Comparison of ENCODE assay signal across 17 cellular contexts in the genomic region with DNA sequence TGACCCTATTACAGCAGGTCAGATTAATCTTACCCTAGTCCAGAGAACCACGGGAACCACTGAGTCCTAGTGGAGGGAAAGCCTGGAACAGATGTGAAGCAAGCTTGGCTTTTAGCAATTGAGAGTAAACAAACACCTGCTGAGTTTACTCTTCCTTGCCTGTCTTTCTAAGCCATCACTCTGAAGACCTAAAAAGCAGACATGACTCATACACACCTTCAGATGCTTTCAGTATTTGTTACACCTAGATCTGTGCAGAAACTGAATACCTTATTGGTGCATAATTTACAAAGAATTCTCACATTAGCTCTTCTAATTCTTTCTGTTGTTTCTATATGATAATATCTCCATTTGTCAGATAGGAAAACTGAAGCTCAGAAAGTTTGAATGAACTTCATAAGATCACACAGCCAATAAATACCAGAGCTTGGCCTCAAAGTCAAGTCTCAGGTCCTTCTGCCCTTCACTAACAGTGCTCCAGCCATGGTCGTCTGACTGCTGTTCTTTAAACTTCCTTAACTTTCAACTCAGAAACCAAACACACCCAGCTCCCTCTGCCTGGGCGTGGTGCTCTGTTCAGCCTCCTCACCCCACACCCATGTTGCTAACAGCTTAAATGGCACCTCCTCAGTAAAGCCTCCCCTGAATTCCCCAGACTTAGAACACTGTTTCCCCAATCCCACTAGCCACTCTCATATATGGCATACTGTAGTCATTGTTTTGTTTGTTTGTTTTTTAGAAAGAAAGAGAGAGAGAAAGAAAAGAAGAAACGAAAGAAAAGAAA. TPM values are rescaled to one million over a fixed set of nuclear protein-coding genes. Genes with fewer than 3 reads are reported as not detected.
DNase-seq lines count a peak whose midpoint lies in the region; ATAC-seq and TF ChIP-seq lines count a peak whose summit lies in the region.
"Had no signal": no experiment of that assay in that cellular context is flagged by ENCODE, and none has a peak within 500 bp of the region (broad histone marks: within the 10 kb centered on the region; RNA-seq: fewer than 3 reads in every experiment).

No MANE protein-coding gene starts in this region.

- POLR2A ChIA-PET in CD4-positive, alpha-beta memory T cell (lab: Charles Lee; ENCODE audit: partially characterized antibody), result interaction anchor here (1.4 to 3.7 kb wide), 5 partner anchors 9 to 14 kb away, joined by 6 to 43 read pairs (median 9); a partner anchor contains a TSS
- POLR2A ChIA-PET in PC-3 (lab: Charles Lee; ENCODE audit: unreplicated experiment), result no interaction called here

- no peaks in the 10 kb centered on the region for H3K9me3 Mint-ChIP-seq in CD4-positive, alpha-beta memory T cell
- no peaks in the 10 kb centered on the region for H3K9me3 Mint-ChIP-seq in activated T-cell treated with anti-CD3 and anti-CD28 coated beads, Interleukin-2, amount 50 U/mL, for 24 hours

- peaks cover 23% of the 10 kb centered on the region for H3K4me1 ChIP-seq in CD4-positive, alpha-beta memory T cell (ENCODE audit: insufficient read depth, low read length)
- H3K4me1 ChIP-seq in HUES48 (ENCODE audit: control insufficient read depth, insufficient read depth, low read length), result peaks cover 17% of the 10 kb centered on the region
- peaks cover 4% of the 10 kb centered on the region for H3K4me1 ChIP-seq in foreskin keratinocyte
- H3K4me1 ChIP-seq in PC-3 (ENCODE audit: insufficient read depth, low read length), result no peaks in the 10 kb centered on the region

- no peaks in the 10 kb centered on the region for H3K27me3 Mint-ChIP-seq in CD4-positive, alpha-beta memory T cell
- no peaks in the 10 kb centered on the region for H3K27me3 Mint-ChIP-seq in activated T-cell treated with anti-CD3 and anti-CD28 coated beads, Interleukin-2, amount 50 U/mL, for 24 hours

- H3K4me2 ChIP-seq in PC-3 (ENCODE audit: low read length), result no peak overlapping the region

- H2AFZ ChIP-seq in PC-3 (ENCODE audit: low read length), result no peak overlapping the region

- peak; percentile 25 to 46 (median 33) for DNase-seq in CD4-positive, alpha-beta memory T cell
- DNase-seq in activated T-cell treated with anti-CD3 and anti-CD28 coated beads, Interleukin-2, amount 50 U/mL, for 24 hours, result no peak
- no peak for DNase-seq in foreskin keratinocyte
- DNase-seq in hypothalamus (lab: John Stamatoyannopoulos, UW), result no peak
- no peak for DNase-seq in occipital lobe (lab: John Stamatoyannopoulos, UW)
- no peak for DNase-seq in PC-3
- no peak for DNase-seq in islet precursor cell
- DNase-seq: activated gamma-delta T cell; IMR-90; NCI-H187; stimulated activated CD4-positive, alpha-beta T cell treated with anti-CD3 and anti-CD28 coated beads, Interleukin-4, amount 100 ng/mL, for 24 hours had no signal

- CTCF ChIA-PET in CD4-positive, alpha-beta memory T cell (lab: Charles Lee; ENCODE audit: partially characterized antibody), result interaction anchor here (1.4 to 21.8 kb wide), 5 partner anchors 9 to 54 kb away, joined by 3 to 336 read pairs (median 5); a partner anchor contains a TSS
- CTCF ChIA-PET in PC-3 (lab: Charles Lee), result interaction anchor here (0.7 to 1.3 kb wide), 2 partner anchors 12 to 97 kb away, joined by 4 to 8 read pairs; no protein-coding TSS in a partner anchor

- H3K36me3 ChIP-seq in CD4-positive, alpha-beta memory T cell (ENCODE audit: insufficient read depth, low read length), result no peaks in the 10 kb centered on the region
- no peaks in the 10 kb centered on the region for H3K36me3 ChIP-seq in HUES48 (ENCODE audit: control insufficient read depth, insufficient read depth, low read length)
- no peaks in the 10 kb centered on the region for H3K36me3 ChIP-seq in PC-3 (ENCODE audit: low read depth, low read length)

- peak overlapping the region in 7 of 8 donors; percentile 23 to 85 (median 81) for H3K4me3 Mint-ChIP-seq in CD4-positive, alpha-beta memory T cell
- no peak overlapping the region for H3K4me3 Mint-ChIP-seq in activated T-cell treated with anti-CD3 and anti-CD28 coated beads, Interleukin-2, amount 50 U/mL, for 24 hours

- H3K36me3 Mint-ChIP-seq in CD4-positive, alpha-beta memory T cell, result no peaks in the 10 kb centered on the region
- no peaks in the 10 kb centered on the region for H3K36me3 Mint-ChIP-seq in activated T-cell treated with anti-CD3 and anti-CD28 coated beads, Interleukin-2, amount 50 U/mL, for 24 hours (ENCODE audit: low read depth)

- H3K9me3 ChIP-seq in CD4-positive, alpha-beta memory T cell (ENCODE audit: control insufficient read depth in 1 of 2, low read length in 2 of 2), result no peaks in the 10 kb centered on the region
- H3K9me3 ChIP-seq in HUES48 (ENCODE audit: control insufficient read depth, insufficient read depth, low read length) (no peaks in the 10 kb centered on the region), PC-3 (ENCODE audit: low read length) (no peaks in the 10 kb centered on the region)

- peaks cover 10 to 24% (median 17%) of the 10 kb centered on the region in 4 donors for H3K4me1 Mint-ChIP-seq in CD4-positive, alpha-beta memory T cell
- peaks cover 23% of the 10 kb centered on the region for H3K4me1 Mint-ChIP-seq in activated T-cell treated with anti-CD3 and anti-CD28 coated beads, Interleukin-2, amount 50 U/mL, for 24 hours (ENCODE audit: low read depth)

- no peak overlapping the region for H3K4me3 ChIP-seq in CD4-positive, alpha-beta memory T cell (ENCODE audit: low read length in 2 of 2)
- H3K4me3 ChIP-seq in HUES48 (ENCODE audit: low read depth, low read length) (no peak overlapping the region), PC-3 (ENCODE audit: low read length) (no peak overlapping the region)

- no peaks in the 10 kb centered on the region for H3K79me2 ChIP-seq in PC-3 (ENCODE audit: low read length)

- no peaks in the 10 kb centered on the region for H3K27me3 ChIP-seq in CD4-positive, alpha-beta memory T cell (ENCODE audit: insufficient read depth, low read length)
- no peaks in the 10 kb centered on the region for H3K27me3 ChIP-seq in HUES48 (ENCODE audit: control insufficient read depth, insufficient read depth, low read length)
- no peaks in the 10 kb centered on the region for H3K27me3 ChIP-seq in foreskin keratinocyte
- no peaks in the 10 kb centered on the region for H3K27me3 ChIP-seq in PC-3 (ENCODE audit: low read length)

- H3F3A ChIP-seq in PC-3 (ENCODE audit: low read length, unreplicated experiment), result no peaks in the 10 kb centered on the region

- no peaks in the 10 kb centered on the region for H4K20me1 ChIP-seq in PC-3 (ENCODE audit: low read length)

- BruUV-seq in PC-3 (replicated peaks; lab: Mats Ljungman, UMichigan), result no TSS peak

- ATAC-seq in foreskin keratinocyte, result peak; percentile 61
- no peak; the same call in 1 of the 2 replicates for ATAC-seq in PC-3

- H3K9ac ChIP-seq in HUES48 (ENCODE audit: low read depth, low read length) (no peak overlapping the region), PC-3 (ENCODE audit: low read length) (no peak overlapping the region)

- H3K27ac Mint-ChIP-seq in CD4-positive, alpha-beta memory T cell, result peak overlapping the region; percentile 80 to 97 (median 92)
- H3K27ac Mint-ChIP-seq in activated T-cell treated with anti-CD3 and anti-CD28 coated beads, Interleukin-2, amount 50 U/mL, for 24 hours, result peak overlapping the region; percentile 70

- intact Hi-C loops in CD4-positive, alpha-beta memory T cell (cut with micrococcal nuclease), result no loop called here
- intact Hi-C loops in PC-3 (cut with micrococcal nuclease), result no loop called here

- no peaks in the 10 kb centered on the region for H3K9me2 ChIP-seq in PC-3 (replicated peaks; ENCODE audit: low read length)

- no peak for TF ChIP-seq CTCF in foreskin keratinocyte (conservative IDR thresholded peaks at IDR 0.05)
- no peak for TF ChIP-seq CTCF in PC-3 (conservative IDR thresholded peaks at IDR 0.05; ENCODE audit: low read depth, low read length)

- H3K27ac ChIP-seq in CD4-positive, alpha-beta memory T cell (ENCODE audit: low read depth, low read length), result peak overlapping the region; percentile 37
- H3K27ac ChIP-seq in HUES48 (ENCODE audit: low read depth, low read length) (peak overlapping the region; percentile 18), foreskin keratinocyte (no peak overlapping the region), PC-3 (ENCODE audit: low read length) (no peak overlapping the region)

RNA-seq across cellular contexts. Expression of a gene that starts 8.6 kb away (rescaled TPM):
- total RNA-seq in CD4-positive, alpha-beta memory T cell, result 10 to 100 TPM; 58.1 to 58.9 TPM
- polyA plus RNA-seq in CD4-positive, alpha-beta memory T cell, result 1 to 10 TPM; 1.8 to 2.4 TPM
- 10.3 and 12.2 TPM in 2 replicates for total RNA-seq in foreskin keratinocyte
- 6.0 and 6.4 TPM in 2 replicates for polyA plus RNA-seq in foreskin keratinocyte
- 91.1 TPM for total RNA-seq in occipital lobe
- total RNA-seq in PC-3 (2014; rRNA removed), result 5.5 and 7.0 TPM in 2 replicates

RNA-seq across cellular contexts. Expression of a gene that starts 15.3 kb away (rescaled TPM):
- not detected for total RNA-seq in CD4-positive, alpha-beta memory T cell
- polyA plus RNA-seq in CD4-positive, alpha-beta memory T cell, result not detected
- not detected in 2 replicates for total RNA-seq in foreskin keratinocyte
- polyA plus RNA-seq in foreskin keratinocyte, result not detected in 2 replicates
- total RNA-seq in occipital lobe, result not detected
- not detected in 2 replicates for total RNA-seq in PC-3 (2014; rRNA removed)
- total RNA-seq: H4; IMR-90; mucosa of gallbladder; subcutaneous adipose tissue; T-helper 1 cell treated with Interleukin-12 subunit alpha and Interleukin-12 subunit beta and Interleukin-4 antibody, amounts not matched to agents 30 ng/mL and 1 ng/mL, for 36 hours had no signal
- polyA plus RNA-seq: IMR-90 had no signal

RNA-seq across cellular contexts. Expression of a gene that starts 39.3 kb away (rescaled TPM):
- not detected for total RNA-seq in CD4-positive, alpha-beta memory T cell
- 1 to 10 TPM; 2.4 to 3.0 TPM for polyA plus RNA-seq in CD4-positive, alpha-beta memory T cell
- 1.3 and 20.1 TPM in 2 replicates for total RNA-seq in foreskin keratinocyte
- 1.7 and 23.1 TPM in 2 replicates for polyA plus RNA-seq in foreskin keratinocyte
- not detected for total RNA-seq in occipital lobe
- total RNA-seq in PC-3 (2014; rRNA removed), result not detected in 2 replicates
- total RNA-seq: cerebellum, H4, IMR-90 had no signal
- polyA plus RNA-seq: IMR-90 had no signal

RNA-seq across cellular contexts. Expression of a gene that starts 56.7 kb away (rescaled TPM):
- total RNA-seq in CD4-positive, alpha-beta memory T cell, result not detected
- polyA plus RNA-seq in CD4-positive, alpha-beta memory T cell, result not detected
- not detected in 2 replicates for total RNA-seq in foreskin keratinocyte
- not detected in 2 replicates for polyA plus RNA-seq in foreskin keratinocyte
- not detected for total RNA-seq in occipital lobe
- not detected in 2 replicates for total RNA-seq in PC-3 (2014; rRNA removed)
- total RNA-seq: cerebellum; H4; IMR-90; mucosa of gallbladder; subcutaneous adipose tissue; T-helper 1 cell treated with Interleukin-12 subunit alpha and Interleukin-12 subunit beta and Interleukin-4 antibody, amounts not matched to agents 30 ng/mL and 1 ng/mL, for 36 hours had no signal
- polyA plus RNA-seq: IMR-90 had no signal

Comparison
In these comparisons a context has a peak if more than half of its experiments do, and no peak if none do; other contexts are left out.
1. DNase-seq: peak in CD4-positive, alpha-beta memory T cell (5 of 5); none in activated T-cell treated with anti-CD3 and anti-CD28 coated beads, Interleukin-2, amount 50 U/mL, for 24 hours (single experiment), foreskin keratinocyte (0 of 2), hypothalamus (0 of 51), occipital lobe (single experiment), PC-3 (single experiment) and islet precursor cell (single experiment).
2. H3K27ac ChIP-seq: peak in CD4-positive, alpha-beta memory T cell (single experiment) and HUES48 (single experiment); none in foreskin keratinocyte (single experiment) and PC-3 (single experiment).